ENCODE assay signal across 8 cellular contexts in genomic region chr2:172465417-172466334, GRCh38.
DNase-seq lines count a peak whose midpoint lies in the region; ATAC-seq and TF ChIP-seq lines count a peak whose summit lies in the region.

No MANE protein-coding gene starts in this region.

- peak overlapping the region; percentile 47 for H3K4me3 ChIP-seq in brain microvascular endothelial cell (ENCODE audit: low read depth, low read length)

- H3K36me3 ChIP-seq in brain microvascular endothelial cell (replicated peaks): no peaks in the 10 kb centered on the region

- no peaks in the 10 kb centered on the region for H3K27me3 ChIP-seq in brain microvascular endothelial cell (replicated peaks)

- H3K27ac ChIP-seq in brain microvascular endothelial cell: no peak overlapping the region

- peak; percentile 46 for ATAC-seq in GM21825 (IDR thresholded peaks at IDR 0.05; ENCODE audit: unreplicated experiment)
- no peak for ATAC-seq in HG03442 (IDR thresholded peaks at IDR 0.05; ENCODE audit: unreplicated experiment)

- peak; percentile 76 for TF ChIP-seq CTCF in brain microvascular endothelial cell (IDR thresholded peaks at IDR 0.05; ENCODE audit: low read depth, low read length, missing control alignments)

- DNase-seq in AG20443 (ENCODE audit: low spot score) (peak; percentile 80), NCI-H2171 (lab: John Stamatoyannopoulos, UW) (peak; percentile 73), UCSD-AML1 (lab: John Stamatoyannopoulos, UW; ENCODE audit: unreplicated experiment) (peak; percentile 24), brain microvascular endothelial cell (peak; percentile 80), inferior parietal cortex (ENCODE audit: extremely low spot score) (peak; percentile 90)
- peak; percentile 49 to 80 (median 52) for DNase-seq in stimulated activated CD4-positive, alpha-beta T cell treated with anti-CD3 and anti-CD28 coated beads, Interleukin-12 subunit alpha, Interleukin-12 subunit beta, amount 100 ng/mL, for 48 hours (ENCODE audit: low read depth in 2 of 3, low spot score in 1 of 3)

- in situ Hi-C loops in brain microvascular endothelial cell (cut with HindIII; ENCODE audit: low pct_ligation_motif_present, low sequenced_read_pairs): no loop called here

Comparison
In these comparisons a context has a peak if more than half of its experiments do, and no peak if none do; other contexts are left out.
1. DNase-seq: peak in every context shown above with its lines; median percentile 90 in inferior parietal cortex; 80 in AG20443; 80 in brain microvascular endothelial cell; 73 in NCI-H2171; 52 in stimulated activated CD4-positive, alpha-beta T cell treated with anti-CD3 and anti-CD28 coated beads, Interleukin-12 subunit alpha, Interleukin-12 subunit beta, amount 100 ng/mL, for 48 hours; 24 in UCSD-AML1.